31 cellular contexts compared by ENCODE assay signal in the genomic region with DNA sequence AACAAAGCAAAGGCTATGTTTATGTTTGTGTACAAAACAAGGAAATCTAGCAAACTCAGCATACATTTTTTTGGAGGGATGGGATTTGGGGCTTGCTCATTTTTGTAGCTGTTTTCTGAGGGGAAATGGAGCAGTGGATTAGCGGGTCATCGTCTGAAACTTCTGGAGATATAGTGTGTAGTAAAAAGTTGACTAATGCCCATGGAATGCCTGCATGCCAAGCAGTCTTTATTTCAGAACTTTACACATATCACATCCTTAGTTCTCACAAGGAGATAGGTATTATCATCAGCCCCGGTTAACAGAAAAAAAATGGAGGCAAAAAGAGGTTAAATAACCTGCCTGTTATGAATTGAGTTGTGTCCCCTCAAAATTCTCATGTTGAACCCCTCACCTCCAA. TPM values are rescaled to one million over a fixed set of nuclear protein-coding genes. Genes with fewer than 3 reads are reported as not detected.
"Had no signal": no experiment of that assay in that cellular context is flagged by ENCODE, and none has a peak within 500 bp of the region (broad histone marks: within the 10 kb centered on the region; RNA-seq: fewer than 3 reads in every experiment).

No MANE protein-coding gene starts in this region.

- H3K4me3 Mint-ChIP-seq: activated T-helper 1 cell treated with anti-CD3 and anti-CD28 coated beads, Interleukin-12 subunit alpha, Interleukin-12 subunit beta, Interleukin-2, Interleukin-4 antibody, amounts not matched to agents 30 ng/mL and 10 ng/mL and 1 ng/mL, durations not matched to agents 14 hours and 24 hours and 36 hours; mesothelial cell of epicardium; naive B cell; nephron progenitor cell; T-helper 1 cell treated with Interleukin-12 subunit alpha and Interleukin-12 subunit beta and Interleukin-4 antibody, amounts not matched to agents 30 μg/mL and 1 μg/mL, for 36 hours; type B pancreatic cell had no signal

- H3K27ac Mint-ChIP-seq: activated T-helper 1 cell treated with anti-CD3 and anti-CD28 coated beads, Interleukin-12 subunit alpha, Interleukin-12 subunit beta, Interleukin-2, Interleukin-4 antibody, amounts not matched to agents 30 ng/mL and 10 ng/mL and 1 ng/mL, durations not matched to agents 14 hours and 24 hours and 36 hours; mesothelial cell of epicardium; naive B cell; nephron progenitor cell; progenitor cell of endocrine pancreas; T-helper 1 cell treated with Interleukin-12 subunit alpha and Interleukin-12 subunit beta and Interleukin-4 antibody, amounts not matched to agents 30 μg/mL and 1 μg/mL, for 36 hours; type B pancreatic cell had no signal

- H3K4me3 ChIP-seq: ovary had no signal

- H3K27me3 Mint-ChIP-seq: progenitor cell of endocrine pancreas, type B pancreatic cell had no signal

- H3K9me3 ChIP-seq: neutrophil, ovary had no signal

- H3K9me3 Mint-ChIP-seq: activated T-helper 1 cell treated with anti-CD3 and anti-CD28 coated beads, Interleukin-12 subunit alpha, Interleukin-12 subunit beta, Interleukin-2, Interleukin-4 antibody, amounts not matched to agents 30 ng/mL and 10 ng/mL and 1 ng/mL, durations not matched to agents 14 hours and 24 hours and 36 hours; mesothelial cell of epicardium; naive B cell; nephron progenitor cell; T-helper 1 cell treated with Interleukin-12 subunit alpha and Interleukin-12 subunit beta and Interleukin-4 antibody, amounts not matched to agents 30 μg/mL and 1 μg/mL, for 36 hours; type B pancreatic cell had no signal

- H3K36me3 Mint-ChIP-seq: mesothelial cell of epicardium, naive B cell, type B pancreatic cell had no signal

- H3K36me3 ChIP-seq: neutrophil, ovary had no signal

- FAIRE-seq: colon, endometrium, frontal cortex, islet of Langerhans, small intestine, TTC549 had no signal

- DNase-seq: activated CD4-positive, alpha-beta T cell treated with anti-CD3 and anti-CD28 coated beads for 4 hours; activated CD4-positive, alpha-beta T cell treated with anti-CD3 and anti-CD28 coated beads, Interleukin-2, amount 50 U/mL, for 4 hours; activated CD8-positive, alpha-beta memory T cell treated with anti-CD3 and anti-CD28 coated beads for 24 hours; activated gamma-delta T cell; activated naive CD4-positive, alpha-beta T cell treated with anti-CD3 and anti-CD28 coated beads, Interleukin-2, amount 50 U/mL, for 16 hours; activated T-cell treated with anti-CD3 and anti-CD28 coated beads, Interleukin-2, amount 50 U/mL, for 1 hour; amygdala; dermis blood vessel endothelial cell; effector CD4-positive, alpha-beta T cell; left cardiac atrium; mammary epithelial cell; naive B cell; nephron progenitor cell; ovary; small intestine; stimulated activated naive CD4-positive, alpha-beta T cell treated with Interleukin-2 at 50 U/mL for 16 hours; T-helper 9 cell had no signal

- H3K27ac ChIP-seq: neutrophil, ovary, VCaP had no signal

- H3K4me1 Mint-ChIP-seq: mesothelial cell of epicardium, naive B cell, nephron progenitor cell had no signal

- ATAC-seq: left cardiac atrium, sciatic nerve had no signal

- H3K27me3 ChIP-seq: ovary had no signal

RNA-seq across cellular contexts. Expression of gene ATP13A4, which starts 47.1 kb away (rescaled TPM):
- total RNA-seq: dermis blood vessel endothelial cell, epithelial cell of proximal tubule had no signal
